In the genomic region with DNA sequence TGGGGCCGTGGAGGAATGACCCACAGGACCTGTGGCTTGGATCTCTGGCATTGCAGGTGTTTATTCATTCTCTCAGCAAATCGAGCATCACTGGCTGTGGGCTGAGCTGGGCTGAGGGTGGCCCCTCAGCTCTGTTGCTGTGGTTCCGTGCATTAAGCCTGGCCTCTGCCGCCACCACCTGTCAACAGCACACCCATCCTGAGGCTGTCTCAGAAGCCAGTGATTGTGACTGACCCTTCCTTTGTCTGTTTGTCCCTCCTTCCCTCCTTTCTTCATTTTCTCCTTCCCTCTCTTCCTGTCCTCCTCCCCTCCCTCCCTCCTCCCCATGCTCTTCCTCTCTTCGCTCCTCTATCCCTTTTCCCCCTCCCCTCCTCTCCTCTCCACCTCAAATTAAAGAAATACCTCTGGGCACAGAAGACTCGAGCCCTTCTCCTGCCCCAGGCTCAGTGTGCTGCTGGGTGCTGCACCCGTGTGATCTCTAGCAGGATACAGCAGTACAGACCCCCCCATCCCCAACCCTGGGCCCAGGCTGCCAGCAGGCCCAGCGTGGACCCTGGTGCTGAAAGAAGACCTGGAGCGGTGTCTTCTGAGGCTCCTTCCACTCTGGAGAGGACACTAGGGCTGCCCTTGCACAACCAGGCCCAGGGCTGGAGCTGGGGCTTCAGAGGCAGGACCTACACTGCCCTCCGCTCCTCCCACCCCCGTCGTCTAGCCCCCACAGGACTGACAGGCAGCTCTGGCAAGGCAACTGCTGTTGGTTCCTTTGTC, we compare ENCODE assay signal across 22 cellular contexts.
DNase-seq lines count a peak whose midpoint lies in the region; ATAC-seq and TF ChIP-seq lines count a peak whose summit lies in the region.
"Had no signal": no experiment of that assay in that cellular context is flagged by ENCODE, and none has a peak within 500 bp of the region (broad histone marks: within the 10 kb centered on the region; RNA-seq: fewer than 3 reads in every experiment).

No MANE protein-coding gene starts in this region.

- no peak for TF ChIP-seq EP300 in SK-N-SH (IDR thresholded peaks at IDR 0.05; ENCODE audit: borderline replicate concordance in 1 of 2, low read depth in 1 of 2, low read length in 1 of 2)

- H3K27me3 ChIP-seq in SK-N-SH (ENCODE audit: insufficient read depth) (no peaks in the 10 kb centered on the region), HCT116 (ENCODE audit: insufficient read depth, low read length) (no peaks in the 10 kb centered on the region), neural progenitor cell (no peaks in the 10 kb centered on the region)
- H3K27me3 ChIP-seq: MG63, upper lobe of right lung had no signal

- BruUV-seq in HCT116 (replicated peaks; lab: Mats Ljungman, UMichigan): no TSS peak

- H3K4me3 Mint-ChIP-seq in neural progenitor cell: no peak overlapping the region
- no peak overlapping the region for H3K4me3 Mint-ChIP-seq in progenitor cell of endocrine pancreas (ENCODE audit: low read depth)
- H3K4me3 Mint-ChIP-seq: IgD-negative memory B cell; natural killer cell treated with Interleukin-12 subunit alpha and Interleukin-12 subunit beta and Interleukin-15 and Interleukin-18, amount 100 ng/mL, for 72 hours had no signal

- no peaks in the 10 kb centered on the region for H3F3A ChIP-seq in SK-N-SH (replicated peaks; ENCODE audit: insufficient read depth)
- peaks cover 7% of the 10 kb centered on the region for H3F3A ChIP-seq in neural progenitor cell (ENCODE audit: low read depth)

- H4K20me1 ChIP-seq in SK-N-SH (ENCODE audit: insufficient read depth) (peaks cover 41% of the 10 kb centered on the region), HCT116 (ENCODE audit: insufficient read depth) (no peaks in the 10 kb centered on the region), neural progenitor cell (ENCODE audit: low read depth) (peaks cover 31% of the 10 kb centered on the region)

- ATAC-seq in SK-N-SH treated with all-trans-retinoic acid at 6 μM for 48 hours: no peak
- peak; percentile 27; the same call in 1 of the 2 replicates for ATAC-seq in HCT116
- ATAC-seq: effector memory CD8-positive, alpha-beta T cell; natural killer cell treated with Interleukin-12 subunit alpha and Interleukin-12 subunit beta and Interleukin-15 and Interleukin-18, amount 100 ng/mL, for 72 hours; upper lobe of right lung had no signal

- no peak for TF ChIP-seq CTCF in SK-N-SH (IDR thresholded peaks at IDR 0.05)
- TF ChIP-seq CTCF in HCT116 (IDR thresholded peaks at IDR 0.05 in 2 of 3, conservative IDR thresholded peaks at IDR 0.05 in 1 of 3; ENCODE audit: borderline replicate concordance in 1 of 3, insufficient read depth in 1 of 3, low read depth in 2 of 3, low read length in 2 of 3): no peak
- TF ChIP-seq CTCF in neural progenitor cell (IDR thresholded peaks at IDR 0.05): peak; percentile 23
- TF ChIP-seq CTCF in progenitor cell of endocrine pancreas (IDR thresholded peaks at IDR 0.05; ENCODE audit: unreplicated experiment): no peak

- peaks cover 0 to 10% of the 10 kb centered on the region in 2 experiments; a peak in 1 of 4 replicates for H3K4me1 ChIP-seq in SK-N-SH (ENCODE audit: control insufficient read depth in 1 of 2, insufficient read depth in 2 of 2, low read depth in 1 of 2, low read length in 1 of 2)
- H3K4me1 ChIP-seq in HCT116 (ENCODE audit: control insufficient read depth in 1 of 2, insufficient read depth in 2 of 2, low read length in 2 of 2): no peaks in the 10 kb centered on the region
- H3K4me1 ChIP-seq in neural progenitor cell: peaks cover 32% of the 10 kb centered on the region
- H3K4me1 ChIP-seq: prostate gland had no signal

- intact Hi-C loops in HCT116 (cut with micrococcal nuclease): no loop called here

- peak; percentile 43 for TF ChIP-seq RAD21 in SK-N-SH (IDR thresholded peaks at IDR 0.05; ENCODE audit: low read length)
- TF ChIP-seq RAD21 in HCT116 (IDR thresholded peaks at IDR 0.05; ENCODE audit: low read depth): 0 out of 2 replicates have a peak, but pooled peaks have one; percentile 17

- H3K27me3 Mint-ChIP-seq in neural progenitor cell (ENCODE audit: insufficient read depth, low read depth): peaks cover 7% of the 10 kb centered on the region
- no peaks in the 10 kb centered on the region for H3K27me3 Mint-ChIP-seq in progenitor cell of endocrine pancreas
- H3K27me3 Mint-ChIP-seq: effector memory CD8-positive, alpha-beta T cell; IgD-negative memory B cell; natural killer cell treated with Interleukin-12 subunit alpha and Interleukin-12 subunit beta and Interleukin-15 and Interleukin-18, amount 100 ng/mL, for 72 hours had no signal

- H3K9me3 ChIP-seq in SK-N-SH: no peaks in the 10 kb centered on the region
- no peaks in the 10 kb centered on the region for H3K9me3 ChIP-seq in HCT116 (ENCODE audit: control insufficient read depth in 1 of 2, insufficient read depth in 1 of 2, low read depth in 1 of 2, low read length in 2 of 2)
- H3K9me3 ChIP-seq in neural progenitor cell (ENCODE audit: low read depth): no peaks in the 10 kb centered on the region
- H3K9me3 ChIP-seq: MG63, prostate gland, upper lobe of right lung had no signal

- POLR2A ChIA-PET in SK-N-SH (lab: Yijun Ruan, JAX) (no interaction called here), HCT116 (lab: Charles Lee) (no interaction called here)

- H3K36me3 ChIP-seq in SK-N-SH (replicated peaks in 1 of 2; ENCODE audit: control insufficient read depth in 1 of 2, insufficient read depth in 2 of 2, low read length in 1 of 2): peaks cover 0 to 50% of the 10 kb centered on the region in 2 experiments
- peaks cover 9 to 27% of the 10 kb centered on the region in 2 experiments for H3K36me3 ChIP-seq in HCT116 (ENCODE audit: control insufficient read depth in 1 of 2, insufficient read depth in 2 of 2, low read length in 2 of 2)
- H3K36me3 ChIP-seq in neural progenitor cell: no peaks in the 10 kb centered on the region

- H3K9me2 ChIP-seq in SK-N-SH (no peaks in the 10 kb centered on the region), HCT116 (ENCODE audit: insufficient read depth) (no peaks in the 10 kb centered on the region)

- no peak for TF ChIP-seq POLR2A in HCT116 (IDR thresholded peaks at IDR 0.05; ENCODE audit: borderline replicate concordance, extremely low read depth, insufficient read depth, insufficient read length)

- H3K9me3 Mint-ChIP-seq in neural progenitor cell: no peaks in the 10 kb centered on the region
- no peaks in the 10 kb centered on the region for H3K9me3 Mint-ChIP-seq in progenitor cell of endocrine pancreas (ENCODE audit: low read depth)
- H3K9me3 Mint-ChIP-seq: effector memory CD8-positive, alpha-beta T cell; IgD-negative memory B cell; natural killer cell treated with Interleukin-12 subunit alpha and Interleukin-12 subunit beta and Interleukin-15 and Interleukin-18, amount 100 ng/mL, for 72 hours had no signal

- no peak overlapping the region for H3K4me2 ChIP-seq in SK-N-SH
- no peak overlapping the region for H3K4me2 ChIP-seq in HCT116 (ENCODE audit: low read length)
- H3K4me2 ChIP-seq in neural progenitor cell: no peak overlapping the region
- H3K4me2 ChIP-seq: smooth muscle cell had no signal

- 89% methylated on average over 11 of the region's 12 CpGs for WGBS in SK-N-SH (ENCODE audit: low lambda C conversion rate)

- DNase-seq in SK-N-SH (no peak), HCT116 (ENCODE audit: low read depth, low spot score) (no peak), neural progenitor cell (ENCODE audit: low spot score) (no peak), progenitor cell of endocrine pancreas (ENCODE audit: low spot score, unreplicated experiment) (no peak)
- DNase-seq in activated naive CD4-positive, alpha-beta T cell (lab: John Stamatoyannopoulos, UW): no peak
- DNase-seq in effector CD4-positive, alpha-beta T cell: no peak
- DNase-seq: activated naive CD4-positive, alpha-beta T cell treated with Interleukin-2 at 50 U/mL for 16 hours; central memory CD4-positive, alpha-beta T cell; effector memory CD8-positive, alpha-beta T cell; MG63; midbrain; NCI-H1417 treated with DMSO at 0.1 percent for 48 hours; NCI-H526 treated with DMSO at 0.1 percent for 48 hours; SIG-M5; stimulated activated CD4-positive, alpha-beta T cell treated with anti-CD3 and anti-CD28 coated beads, Interleukin-2, amount 100 ng/mL, for 48 hours; upper lobe of right lung had no signal

- CTCF ChIA-PET in SK-N-SH (lab: Yijun Ruan, JAX) (interaction anchor here (0.6 to 4.3 kb wide), 4 partner anchors 12 to 131 kb away, joined by 3 to 22 read pairs (median 3); no protein-coding TSS in a partner anchor), HCT116 (lab: Charles Lee) (no interaction called here)

- H3K4me3 ChIP-seq in SK-N-SH (ENCODE audit: low read depth in 2 of 2, low read length in 1 of 2) (no peak overlapping the region), HCT116 (replicated peaks in 1 of 2; ENCODE audit: low read depth in 1 of 2, low read length in 2 of 2) (no peak overlapping the region), neural progenitor cell (no peak overlapping the region)
- H3K4me3 ChIP-seq: MG63, prostate gland, smooth muscle cell, upper lobe of right lung had no signal

- no peak overlapping the region for H2AFZ ChIP-seq in SK-N-SH (ENCODE audit: low read depth)
- no peak overlapping the region for H2AFZ ChIP-seq in HCT116 (ENCODE audit: low read depth, low read length, poor library complexity, severe bottlenecking)
- no peak overlapping the region for H2AFZ ChIP-seq in neural progenitor cell (replicated peaks)

- RAD21 ChIA-PET in HCT116 (lab: Charles Lee; ENCODE audit: low non-redundant PET in 1 of 2, low total read pairs in 2 of 2, uncharacterized antibody in 2 of 2, unreplicated experiment in 2 of 2): no interaction called here

- H3K9ac ChIP-seq in SK-N-SH (no peak overlapping the region), HCT116 (ENCODE audit: low read length) (no peak overlapping the region), neural progenitor cell (no peak overlapping the region)

- H3K27ac Mint-ChIP-seq in neural progenitor cell (no peak overlapping the region), progenitor cell of endocrine pancreas (no peak overlapping the region)
- H3K27ac Mint-ChIP-seq: IgD-negative memory B cell had no signal

- no peak overlapping the region for H3K27ac ChIP-seq in SK-N-SH (ENCODE audit: low read depth in 2 of 2, low read length in 1 of 2)
- no peak overlapping the region for H3K27ac ChIP-seq in HCT116 (ENCODE audit: low read depth, low read length)
- H3K27ac ChIP-seq in cingulate gyrus (ENCODE audit: low read depth, low read length): peak overlapping the region; percentile 19
- H3K27ac ChIP-seq in neural progenitor cell: no peak overlapping the region
- H3K27ac ChIP-seq: prostate gland, upper lobe of right lung had no signal

- H3K36me3 Mint-ChIP-seq in neural progenitor cell: peaks cover 6% of the 10 kb centered on the region
- H3K36me3 Mint-ChIP-seq in progenitor cell of endocrine pancreas (ENCODE audit: insufficient read depth): peaks cover 2% of the 10 kb centered on the region
- H3K36me3 Mint-ChIP-seq: IgD-negative memory B cell; natural killer cell treated with Interleukin-12 subunit alpha and Interleukin-12 subunit beta and Interleukin-15 and Interleukin-18, amount 100 ng/mL, for 72 hours had no signal

- peaks cover 31% of the 10 kb centered on the region for H3K79me2 ChIP-seq in SK-N-SH (ENCODE audit: insufficient read depth)
- H3K79me2 ChIP-seq in HCT116 (ENCODE audit: insufficient read depth, low read length): peaks cover 17% of the 10 kb centered on the region; the same call in 1 of the 2 replicates
- no peaks in the 10 kb centered on the region for H3K79me2 ChIP-seq in neural progenitor cell (ENCODE audit: low read depth)

- H3K4me1 Mint-ChIP-seq in neural progenitor cell: peaks cover 55% of the 10 kb centered on the region
- no peaks in the 10 kb centered on the region for H3K4me1 Mint-ChIP-seq in progenitor cell of endocrine pancreas (ENCODE audit: low read depth)
